Comparison of ENCODE assay signal across 30 cellular contexts in the genomic region with DNA sequence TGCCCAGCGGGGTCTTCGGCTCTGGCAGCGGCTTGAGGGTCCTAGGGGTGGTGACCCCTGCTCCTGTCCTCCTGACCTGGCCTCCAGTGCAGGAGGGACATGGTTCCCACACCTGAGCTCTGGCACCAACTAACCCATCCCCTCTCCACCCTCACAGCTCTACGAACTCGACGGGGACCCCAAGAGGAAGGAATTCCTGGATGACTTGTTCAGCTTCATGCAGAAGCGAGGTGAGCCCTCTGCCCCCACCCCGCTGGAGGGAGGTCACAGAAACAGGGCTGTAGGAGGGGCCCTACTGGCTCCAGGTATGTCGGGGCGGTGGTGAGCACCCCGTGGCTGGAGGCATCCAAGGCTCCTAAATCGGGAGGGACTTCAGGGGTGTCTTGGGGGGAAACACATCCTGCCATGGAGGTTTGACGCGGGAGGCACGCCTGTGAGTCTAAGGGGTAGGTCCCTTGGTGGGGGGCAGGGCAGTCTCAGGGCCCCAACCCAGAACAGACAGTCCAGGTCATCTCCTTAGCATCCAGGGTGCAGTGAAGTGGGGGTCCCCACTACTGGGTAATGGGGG. TPM values are rescaled to one million over a fixed set of nuclear protein-coding genes. Genes with fewer than 3 reads are reported as not detected.
DNase-seq lines count a peak whose midpoint lies in the region; ATAC-seq, FAIRE-seq and TF ChIP-seq lines count a peak whose summit lies in the region.
"Had no signal": no experiment of that assay in that cellular context is flagged by ENCODE, and none has a peak within 500 bp of the region (broad histone marks: within the 10 kb centered on the region; RNA-seq: fewer than 3 reads in every experiment).

No MANE protein-coding gene starts in this region.

- H3K9me3 ChIP-seq in HepG2 (ENCODE audit: low read length) (no peaks in the 10 kb centered on the region), right lobe of liver (no peaks in the 10 kb centered on the region), mesenchymal stem cell (ENCODE audit: control insufficient read depth, low read length) (no peaks in the 10 kb centered on the region)
- H3K9me3 ChIP-seq: stomach, thyroid gland had no signal

- peak; percentile 29; the same call in 1 of the 2 replicates for TF ChIP-seq RAD21 in HepG2 (CRISPR knock-in tag; IDR thresholded peaks at IDR 0.05)

- H2BK12ac ChIP-seq in mesenchymal stem cell (ENCODE audit: low read length in 2 of 2): peak overlapping the region; percentile 26 to 59

- TF ChIP-seq EP300 in HepG2 (IDR thresholded peaks at IDR 0.05; ENCODE audit: low read depth in 2 of 2, low read length in 2 of 2) (no peak), HepG2 (CRISPR knock-in tag; IDR thresholded peaks at IDR 0.05; ENCODE audit: borderline replicate concordance) (no peak)

- H2AK5ac ChIP-seq in mesenchymal stem cell (ENCODE audit: low read length, severe bottlenecking): no peak overlapping the region

- TF ChIP-seq POLR2A in HepG2 (IDR thresholded peaks at IDR 0.05; ENCODE audit: insufficient read depth in 1 of 2, low read depth in 2 of 2, low read length in 2 of 2): 0 out of 4 replicates have a peak, but pooled peaks of 1 of the 2 experiments have one; percentile 36
- no peak for TF ChIP-seq POLR2A in right lobe of liver (IDR thresholded peaks at IDR 0.05)

- intact Hi-C loops in HepG2 (cut with micrococcal nuclease; ENCODE audit: unreplicated experiment): loop anchor here (2.0 kb wide), 1 partner anchor 27 kb away; no protein-coding TSS in a partner anchor
- intact Hi-C loops in right lobe of liver (cut with DNase I): no loop called here

- H3K27me3 ChIP-seq in HepG2 (ENCODE audit: control insufficient read depth in 1 of 2, insufficient read depth in 2 of 2, low read length in 2 of 2) (no peaks in the 10 kb centered on the region), right lobe of liver (no peaks in the 10 kb centered on the region), brain microvascular endothelial cell (replicated peaks) (no peaks in the 10 kb centered on the region), mesenchymal stem cell (ENCODE audit: control insufficient read depth in 1 of 2, insufficient read depth in 1 of 2, low read length in 2 of 2) (no peaks in the 10 kb centered on the region)
- H3K27me3 ChIP-seq: stomach, thyroid gland had no signal

- peak overlapping the region; percentile 92 for H4K91ac ChIP-seq in mesenchymal stem cell (ENCODE audit: low read length)

- no TSS peak for BruUV-seq in HepG2 (replicated peaks; lab: Mats Ljungman, UMichigan)

- H2BK5ac ChIP-seq in mesenchymal stem cell (ENCODE audit: low read depth, low read length, poor library complexity, severe bottlenecking): no peak overlapping the region

- peak overlapping the region; percentile 55 for H3K9ac ChIP-seq in HepG2 (ENCODE audit: insufficient read depth, low read depth, low read length)
- H3K9ac ChIP-seq in mesenchymal stem cell (ENCODE audit: low read length): no peak overlapping the region

- H4K20me1 ChIP-seq in HepG2 (ENCODE audit: insufficient read depth, low read length): no peaks in the 10 kb centered on the region

- peak overlapping the region; percentile 68 for H3K4me2 ChIP-seq in HepG2 (ENCODE audit: low read depth, low read length)
- H3K4me2 ChIP-seq in mesenchymal stem cell (ENCODE audit: low read length, poor library complexity, severe bottlenecking): no peak overlapping the region

- no peak overlapping the region for H2AFZ ChIP-seq in HepG2 (ENCODE audit: low read length)
- H2AFZ ChIP-seq in mesenchymal stem cell (ENCODE audit: low read depth, low read length): no peak overlapping the region

- H3K4ac ChIP-seq in mesenchymal stem cell (ENCODE audit: low read depth in 1 of 2, low read length in 2 of 2): peak overlapping the region in 1 of 2 experiments; percentile 82

- peaks cover 77% of the 10 kb centered on the region for H3K4me1 ChIP-seq in HepG2 (ENCODE audit: insufficient read depth, low read length)
- H3K4me1 ChIP-seq in right lobe of liver: no peaks in the 10 kb centered on the region
- peaks cover 73% of the 10 kb centered on the region for H3K4me1 ChIP-seq in mesenchymal stem cell (ENCODE audit: control insufficient read depth, insufficient read depth, low read depth, low read length)
- H3K4me1 ChIP-seq: thyroid gland had no signal

- peaks cover 20% of the 10 kb centered on the region for H3K79me1 ChIP-seq in mesenchymal stem cell (replicated peaks; ENCODE audit: low read length, poor library complexity, severe bottlenecking)

- no peak overlapping the region for H3K23ac ChIP-seq in mesenchymal stem cell (ENCODE audit: low read length in 2 of 2)

- DNase-seq in HepG2 (ENCODE audit: low spot score): peak; percentile 77
- DNase-seq in right lobe of liver: no peak
- DNase-seq in brain microvascular endothelial cell: no peak
- no peak for DNase-seq in mesenchymal stem cell
- no peak for DNase-seq in ureter (ENCODE audit: low spot score)
- no peak for DNase-seq in LoVo (ENCODE audit: low spot score)
- DNase-seq in COR-L47 (lab: John Stamatoyannopoulos, UW): no peak
- DNase-seq: activated T-cell treated with anti-CD3 and anti-CD28 coated beads for 4 hours; DMS53; effector memory CD4-positive, alpha-beta T cell; erythroblast; GF-D8; HCEC 1CT; head of caudate nucleus; naive thymus-derived CD4-positive, alpha-beta T cell; NCI-H1105 treated with DMSO at 0.1 percent for 48 hours; NCI-H2029; NCI-H82; retina; stimulated activated CD4-positive, alpha-beta T cell treated with anti-CD3 and anti-CD28 coated beads, Interleukin-2, amount 100 ng/mL, for 24 hours; stomach; thyroid gland had no signal

- peak overlapping the region; percentile 27 for H4K8ac ChIP-seq in mesenchymal stem cell (ENCODE audit: low read length)

- peaks cover 58% of the 10 kb centered on the region for H3K79me2 ChIP-seq in HepG2 (ENCODE audit: insufficient read depth, low read length)

- peak; percentile 41 for ATAC-seq in HepG2
- no peak for ATAC-seq in right lobe of liver
- no peak for ATAC-seq in GM19397 (IDR thresholded peaks at IDR 0.05; ENCODE audit: unreplicated experiment)
- ATAC-seq: activated naive CD4-positive, alpha-beta T cell treated with anti-CD3 and anti-CD28 coated beads, Interleukin-2, amount 50 U/mL, for 72 hours; left lobe of liver; naive thymus-derived CD4-positive, alpha-beta T cell had no signal

- no peak overlapping the region for H2BK15ac ChIP-seq in mesenchymal stem cell (ENCODE audit: low read depth, poor library complexity, severe bottlenecking)

- CTCF ChIA-PET in HepG2 (lab: Yijun Ruan, JAX; ENCODE audit: low intra/inter-chr PET ratio, low total read pairs): no interaction called here

- peak overlapping the region; percentile 18 to 85 for H3K18ac ChIP-seq in mesenchymal stem cell (ENCODE audit: low read depth in 1 of 2, low read length in 2 of 2)

- in situ Hi-C loops in HepG2 (cut with HindIII; ENCODE audit: extremely low pct_ligation_motif_present, low pct_unique_long_range_greater_than_20kb) (loop anchor here (5.0 kb wide), 1 partner anchor 33 kb away; the partner anchor contains the start of gene ARID3A), brain microvascular endothelial cell (cut with HindIII; ENCODE audit: low pct_ligation_motif_present, low sequenced_read_pairs) (no loop called here)

- H3K14ac ChIP-seq in mesenchymal stem cell (ENCODE audit: low read length in 2 of 2): peak overlapping the region in 1 of 2 experiments; percentile 9

- no peak for FAIRE-seq in HepG2 (lab: Jason Lieb, UNC)
- FAIRE-seq: A204.1 had no signal

- peak overlapping the region; percentile 88 for H2BK120ac ChIP-seq in mesenchymal stem cell (ENCODE audit: low read depth, low read length)

- peaks cover 23 to 51% of the 10 kb centered on the region in 2 experiments; a peak in 4 of 5 replicates for H3K36me3 ChIP-seq in HepG2 (replicated peaks in 1 of 2; ENCODE audit: control insufficient read depth in 1 of 2, insufficient read depth in 2 of 2, low read length in 2 of 2)
- H3K36me3 ChIP-seq in right lobe of liver: no peaks in the 10 kb centered on the region
- peaks cover 19% of the 10 kb centered on the region for H3K36me3 ChIP-seq in brain microvascular endothelial cell (replicated peaks)
- H3K36me3 ChIP-seq in mesenchymal stem cell (ENCODE audit: control insufficient read depth in 1 of 2, insufficient read depth in 2 of 2, low read depth in 1 of 2, low read length in 2 of 2): peaks cover 41 to 66% of the 10 kb centered on the region in 2 experiments
- H3K36me3 ChIP-seq: thyroid gland had no signal

- H3K4me3 ChIP-seq in HepG2 (replicated peaks in 1 of 3; ENCODE audit: insufficient read depth in 1 of 3, low read depth in 2 of 3, low read length in 3 of 3) (peak overlapping the region in 1 of 3 experiments; percentile 52; a peak in 1 of 6 replicates), right lobe of liver (no peak overlapping the region), brain microvascular endothelial cell (ENCODE audit: low read depth, low read length) (no peak overlapping the region), mesenchymal stem cell (ENCODE audit: insufficient read depth in 1 of 2, low read depth in 1 of 2, low read length in 2 of 2) (no peak overlapping the region)
- H3K4me3 ChIP-seq: coronary artery, stomach, thyroid gland had no signal

- WGBS in HepG2 (ENCODE audit: low lambda C conversion rate): 56% methylated on average over 7 of the region's 15 CpGs
- 100% methylated on average over 1 of the region's 15 CpGs for WGBS in right lobe of liver (ENCODE audit: insufficient coverage, low coverage, low lambda C conversion rate, missing lambda C conversion rate)
- 86% methylated on average over 15 of the region's 15 CpGs for WGBS in mesenchymal stem cell

- H3K27ac ChIP-seq in HepG2 (ENCODE audit: extremely low read length, insufficient read depth, low read length) (peak overlapping the region; percentile 74), right lobe of liver (no peak overlapping the region), brain microvascular endothelial cell (no peak overlapping the region), mesenchymal stem cell (ENCODE audit: low read length, poor library complexity, severe bottlenecking) (no peak overlapping the region)
- H3K27ac ChIP-seq: coronary artery, stomach, thyroid gland had no signal

- peak; percentile 75 for TF ChIP-seq CTCF in HepG2 (CRISPR knock-in tag; IDR thresholded peaks at IDR 0.05)
- no peak for TF ChIP-seq CTCF in right lobe of liver (IDR thresholded peaks at IDR 0.05)
- peak; percentile 10 for TF ChIP-seq CTCF in brain microvascular endothelial cell (IDR thresholded peaks at IDR 0.05; ENCODE audit: low read depth, low read length, missing control alignments)

- POLR2A ChIA-PET in HepG2 (lab: Yijun Ruan, JAX): interaction anchor here (0.7 to 4.6 kb wide), 8 partner anchors 8 to 36 kb away, joined by 3 to 49 read pairs (median 4); partner anchors contain the start of gene WDR18

RNA-seq across cellular contexts. Expression of gene WDR18, which starts 24.1 kb away (rescaled TPM):
- total RNA-seq in HepG2 (2016; rRNA removed; fragmentation: Illumina TruSeq; extraction: Trizol) (47.6 and 49.7 TPM in 2 replicates), right lobe of liver (10 to 100 TPM; 19.0 to 56.2 (median 29.7) TPM), ureter (36.6 TPM)
- total RNA-seq in HepG2 (2016; cell fraction: cytosol; rRNA removed; fragmentation: Illumina TruSeq; extraction: Trizol; ENCODE audit: low read depth): 26.1 and 29.1 TPM in 2 replicates
- 48.0 and 48.9 TPM in 2 replicates for total RNA-seq in HepG2 (2016; cell fraction: insoluble cytoplasmic fraction; rRNA removed; fragmentation: Illumina TruSeq; extraction: Trizol)
- total RNA-seq in HepG2 (2016; cell fraction: membrane; rRNA removed; fragmentation: Illumina TruSeq; extraction: Trizol): 31.0 and 31.9 TPM in 2 replicates
- total RNA-seq in HepG2 (2016; cell fraction: nucleus; rRNA removed; fragmentation: Illumina TruSeq; extraction: Trizol): 29.6 and 30.6 TPM in 2 replicates
- 36.4 and 44.6 TPM in 2 replicates for polyA plus RNA-seq in HepG2 (2011; rRNA removed)
- 25.5 and 56.5 TPM in 2 replicates for polyA plus RNA-seq in HepG2 (2011; cell fraction: cytosol; rRNA removed)
- polyA plus RNA-seq in HepG2 (2011; cell fraction: nucleus; rRNA removed): 182 and 212 TPM in 2 replicates
- 32.8 and 36.1 TPM in 2 replicates for polyA plus RNA-seq in HepG2 (2012)
- polyA plus RNA-seq in HepG2 (2016; cell fraction: cytosol; fragmentation: Illumina TruSeq; extraction: Trizol; ENCODE audit: low read depth): 33.6 and 34.5 TPM in 2 replicates
- polyA plus RNA-seq in HepG2 (2016; cell fraction: insoluble cytoplasmic fraction; fragmentation: Illumina TruSeq; extraction: Trizol; ENCODE audit: low read depth): 54.6 and 65.2 TPM in 2 replicates
- polyA plus RNA-seq in HepG2 (2016; cell fraction: membrane; fragmentation: Illumina TruSeq; extraction: Trizol; ENCODE audit: low read depth): 27.0 and 27.2 TPM in 2 replicates
- polyA plus RNA-seq in HepG2 (2016; cell fraction: nucleus; fragmentation: Illumina TruSeq; extraction: Trizol; ENCODE audit: insufficient read depth, low read depth): 69.0 and 72.3 TPM in 2 replicates
- polyA minus RNA-seq in HepG2 (2011; rRNA and poly(A)+ RNA removed; ENCODE audit: low replicate concordance): 59.9 and 104 TPM in 2 replicates
- 40.3 and 49.5 TPM in 2 replicates for polyA minus RNA-seq in HepG2 (2011; cell fraction: cytosol; rRNA and poly(A)+ RNA removed)
- 29.6 and 30.8 TPM in 2 replicates for polyA minus RNA-seq in HepG2 (2011; cell fraction: nucleus; rRNA and poly(A)+ RNA removed)
- polyA plus RNA-seq in mesenchymal stem cell (2013, experiment 1 of 2): 25.0 TPM
- 25.1 TPM for polyA plus RNA-seq in mesenchymal stem cell (2013, experiment 2 of 2)

RNA-seq across cellular contexts. Expression of gene ARID3A, which starts 34.2 kb away (rescaled TPM):
- total RNA-seq in HepG2 (2016; rRNA removed; fragmentation: Illumina TruSeq; extraction: Trizol) (53.8 and 71.3 TPM in 2 replicates), right lobe of liver (1 to 10 TPM in 5 of 6 experiments, under 1 TPM in 1; 0.74 to 5.3 (median 1.9) TPM), ureter (8.4 TPM)
- total RNA-seq in HepG2 (2016; cell fraction: cytosol; rRNA removed; fragmentation: Illumina TruSeq; extraction: Trizol; ENCODE audit: low read depth): 26.5 and 31.5 TPM in 2 replicates
- total RNA-seq in HepG2 (2016; cell fraction: insoluble cytoplasmic fraction; rRNA removed; fragmentation: Illumina TruSeq; extraction: Trizol): 41.5 and 68.9 TPM in 2 replicates
- total RNA-seq in HepG2 (2016; cell fraction: membrane; rRNA removed; fragmentation: Illumina TruSeq; extraction: Trizol): 56.8 and 62.2 TPM in 2 replicates
- 35.6 and 47.1 TPM in 2 replicates for total RNA-seq in HepG2 (2016; cell fraction: nucleus; rRNA removed; fragmentation: Illumina TruSeq; extraction: Trizol)
- 77.9 and 102 TPM in 2 replicates for polyA plus RNA-seq in HepG2 (2011; rRNA removed)
- 44.7 and 68.0 TPM in 2 replicates for polyA plus RNA-seq in HepG2 (2011; cell fraction: cytosol; rRNA removed)
- polyA plus RNA-seq in HepG2 (2011; cell fraction: nucleus; rRNA removed): 150 and 160 TPM in 2 replicates
- polyA plus RNA-seq in HepG2 (2012): 78.6 and 99.3 TPM in 2 replicates
- polyA plus RNA-seq in HepG2 (2016; cell fraction: cytosol; fragmentation: Illumina TruSeq; extraction: Trizol; ENCODE audit: low read depth): 31.0 and 31.3 TPM in 2 replicates
- polyA plus RNA-seq in HepG2 (2016; cell fraction: insoluble cytoplasmic fraction; fragmentation: Illumina TruSeq; extraction: Trizol; ENCODE audit: low read depth): 58.1 and 70.4 TPM in 2 replicates
- 47.1 and 58.2 TPM in 2 replicates for polyA plus RNA-seq in HepG2 (2016; cell fraction: membrane; fragmentation: Illumina TruSeq; extraction: Trizol; ENCODE audit: low read depth)
- 76.0 and 89.6 TPM in 2 replicates for polyA plus RNA-seq in HepG2 (2016; cell fraction: nucleus; fragmentation: Illumina TruSeq; extraction: Trizol; ENCODE audit: insufficient read depth, low read depth)
- polyA minus RNA-seq in HepG2 (2011; rRNA and poly(A)+ RNA removed; ENCODE audit: low replicate concordance): 15.5 and 299 TPM in 2 replicates
- 163 and 199 TPM in 2 replicates for polyA minus RNA-seq in HepG2 (2011; cell fraction: cytosol; rRNA and poly(A)+ RNA removed)
- polyA minus RNA-seq in HepG2 (2011; cell fraction: nucleus; rRNA and poly(A)+ RNA removed): 48.5 and 77.1 TPM in 2 replicates
- polyA plus RNA-seq in mesenchymal stem cell (2013, experiment 1 of 2): 64.0 TPM
- 62.8 TPM for polyA plus RNA-seq in mesenchymal stem cell (2013, experiment 2 of 2)

RNA-seq across cellular contexts. Expression of gene GRIN3B, which starts 40.2 kb away (rescaled TPM):
- total RNA-seq in HepG2 (2016; rRNA removed; fragmentation: Illumina TruSeq; extraction: Trizol): 0.07 TPM in 1 of 2 replicates, not detected in the other
- total RNA-seq in HepG2 (2016; cell fraction: cytosol; rRNA removed; fragmentation: Illumina TruSeq; extraction: Trizol; ENCODE audit: low read depth): not detected in 2 replicates
- total RNA-seq in HepG2 (2016; cell fraction: insoluble cytoplasmic fraction; rRNA removed; fragmentation: Illumina TruSeq; extraction: Trizol): 0.17 TPM in 1 of 2 replicates, not detected in the other
- total RNA-seq in HepG2 (2016; cell fraction: membrane; rRNA removed; fragmentation: Illumina TruSeq; extraction: Trizol): not detected in 2 replicates
- total RNA-seq in HepG2 (2016; cell fraction: nucleus; rRNA removed; fragmentation: Illumina TruSeq; extraction: Trizol): 0.28 TPM in 1 of 2 replicates, not detected in the other
- polyA plus RNA-seq in HepG2 (2011; rRNA removed): 0.20 and 0.34 TPM in 2 replicates
- 0.15 and 0.47 TPM in 2 replicates for polyA plus RNA-seq in HepG2 (2011; cell fraction: cytosol; rRNA removed)
- 2.8 and 7.1 TPM in 2 replicates for polyA plus RNA-seq in HepG2 (2011; cell fraction: nucleus; rRNA removed)
- polyA plus RNA-seq in HepG2 (2012): 0.23 and 0.28 TPM in 2 replicates
- polyA plus RNA-seq in HepG2 (2016; cell fraction: cytosol; fragmentation: Illumina TruSeq; extraction: Trizol; ENCODE audit: low read depth): not detected in 2 replicates
- not detected in 2 replicates for polyA plus RNA-seq in HepG2 (2016; cell fraction: insoluble cytoplasmic fraction; fragmentation: Illumina TruSeq; extraction: Trizol; ENCODE audit: low read depth)
- polyA plus RNA-seq in HepG2 (2016; cell fraction: membrane; fragmentation: Illumina TruSeq; extraction: Trizol; ENCODE audit: low read depth): not detected in 2 replicates
- 0.27 and 0.38 TPM in 2 replicates for polyA plus RNA-seq in HepG2 (2016; cell fraction: nucleus; fragmentation: Illumina TruSeq; extraction: Trizol; ENCODE audit: insufficient read depth, low read depth)
- 0.42 TPM in 1 of 2 replicates, not detected in the other for polyA minus RNA-seq in HepG2 (2011; rRNA and poly(A)+ RNA removed; ENCODE audit: low replicate concordance)
- not detected in 2 replicates for polyA minus RNA-seq in HepG2 (2011; cell fraction: cytosol; rRNA and poly(A)+ RNA removed)
- polyA minus RNA-seq in HepG2 (2011; cell fraction: nucleus; rRNA and poly(A)+ RNA removed): 0.13 and 0.37 TPM in 2 replicates
- under 1 TPM in 1 of 6 experiments, not detected in 5; 0.06 TPM for total RNA-seq in right lobe of liver
- polyA plus RNA-seq in mesenchymal stem cell (2013, experiment 1 of 2): 0.66 TPM
- polyA plus RNA-seq in mesenchymal stem cell (2013, experiment 2 of 2): 0.56 TPM
- not detected for total RNA-seq in ureter
- total RNA-seq: CD4-positive, alpha-beta memory T cell; left lobe of liver; stomach had no signal
- polyA plus RNA-seq: CD4-positive, alpha-beta memory T cell; naive thymus-derived CD4-positive, alpha-beta T cell had no signal

RNA-seq across cellular contexts. Expression of gene KISS1R, which starts 42.9 kb away (rescaled TPM):
- total RNA-seq in HepG2 (2016; rRNA removed; fragmentation: Illumina TruSeq; extraction: Trizol): 3.9 and 10.2 TPM in 2 replicates
- total RNA-seq in HepG2 (2016; cell fraction: cytosol; rRNA removed; fragmentation: Illumina TruSeq; extraction: Trizol; ENCODE audit: low read depth): 4.7 and 5.1 TPM in 2 replicates
- total RNA-seq in HepG2 (2016; cell fraction: insoluble cytoplasmic fraction; rRNA removed; fragmentation: Illumina TruSeq; extraction: Trizol): 3.2 and 9.6 TPM in 2 replicates
- 7.1 and 8.6 TPM in 2 replicates for total RNA-seq in HepG2 (2016; cell fraction: membrane; rRNA removed; fragmentation: Illumina TruSeq; extraction: Trizol)
- total RNA-seq in HepG2 (2016; cell fraction: nucleus; rRNA removed; fragmentation: Illumina TruSeq; extraction: Trizol): 8.2 and 8.4 TPM in 2 replicates
- 1.1 and 1.5 TPM in 2 replicates for polyA plus RNA-seq in HepG2 (2011; rRNA removed)
- polyA plus RNA-seq in HepG2 (2011; cell fraction: cytosol; rRNA removed): 1.6 and 3.0 TPM in 2 replicates
- 10.4 and 11.9 TPM in 2 replicates for polyA plus RNA-seq in HepG2 (2011; cell fraction: nucleus; rRNA removed)
- polyA plus RNA-seq in HepG2 (2012): 2.8 and 4.0 TPM in 2 replicates
- 3.6 and 4.4 TPM in 2 replicates for polyA plus RNA-seq in HepG2 (2016; cell fraction: cytosol; fragmentation: Illumina TruSeq; extraction: Trizol; ENCODE audit: low read depth)
- polyA plus RNA-seq in HepG2 (2016; cell fraction: insoluble cytoplasmic fraction; fragmentation: Illumina TruSeq; extraction: Trizol; ENCODE audit: low read depth): 4.2 and 5.9 TPM in 2 replicates
- 4.5 and 6.0 TPM in 2 replicates for polyA plus RNA-seq in HepG2 (2016; cell fraction: membrane; fragmentation: Illumina TruSeq; extraction: Trizol; ENCODE audit: low read depth)
- 15.3 and 19.1 TPM in 2 replicates for polyA plus RNA-seq in HepG2 (2016; cell fraction: nucleus; fragmentation: Illumina TruSeq; extraction: Trizol; ENCODE audit: insufficient read depth, low read depth)
- polyA minus RNA-seq in HepG2 (2011; rRNA and poly(A)+ RNA removed; ENCODE audit: low replicate concordance): 5.9 TPM in 1 of 2 replicates, not detected in the other
- 2.4 and 3.7 TPM in 2 replicates for polyA minus RNA-seq in HepG2 (2011; cell fraction: cytosol; rRNA and poly(A)+ RNA removed)
- 0.50 and 0.77 TPM in 2 replicates for polyA minus RNA-seq in HepG2 (2011; cell fraction: nucleus; rRNA and poly(A)+ RNA removed)
- under 1 TPM in 1 of 6 experiments, not detected in 5; 0.47 TPM for total RNA-seq in right lobe of liver
- not detected for polyA plus RNA-seq in mesenchymal stem cell (2013, experiment 1 of 2)
- not detected for polyA plus RNA-seq in mesenchymal stem cell (2013, experiment 2 of 2)
- not detected for total RNA-seq in ureter
- total RNA-seq: left lobe of liver, mesenteric fat pad, SK-MEL-5, stomach, thyroid gland had no signal
- polyA plus RNA-seq: stomach had no signal

RNA-seq across cellular contexts. Expression of gene R3HDM4, which starts 47.0 kb away (rescaled TPM):
- total RNA-seq in HepG2 (2016; rRNA removed; fragmentation: Illumina TruSeq; extraction: Trizol): 21.8 and 26.2 TPM in 2 replicates
- 17.5 and 31.0 TPM in 2 replicates for total RNA-seq in HepG2 (2016; cell fraction: cytosol; rRNA removed; fragmentation: Illumina TruSeq; extraction: Trizol; ENCODE audit: low read depth)
- 22.0 and 24.7 TPM in 2 replicates for total RNA-seq in HepG2 (2016; cell fraction: insoluble cytoplasmic fraction; rRNA removed; fragmentation: Illumina TruSeq; extraction: Trizol)
- total RNA-seq in HepG2 (2016; cell fraction: membrane; rRNA removed; fragmentation: Illumina TruSeq; extraction: Trizol): 29.7 and 34.2 TPM in 2 replicates
- 16.4 and 18.7 TPM in 2 replicates for total RNA-seq in HepG2 (2016; cell fraction: nucleus; rRNA removed; fragmentation: Illumina TruSeq; extraction: Trizol)
- 26.9 and 40.4 TPM in 2 replicates for polyA plus RNA-seq in HepG2 (2011; rRNA removed)
- 30.7 and 39.0 TPM in 2 replicates for polyA plus RNA-seq in HepG2 (2011; cell fraction: cytosol; rRNA removed)
- polyA plus RNA-seq in HepG2 (2011; cell fraction: nucleus; rRNA removed): 57.8 and 68.0 TPM in 2 replicates
- 22.6 and 31.3 TPM in 2 replicates for polyA plus RNA-seq in HepG2 (2012)
- 24.5 and 25.3 TPM in 2 replicates for polyA plus RNA-seq in HepG2 (2016; cell fraction: cytosol; fragmentation: Illumina TruSeq; extraction: Trizol; ENCODE audit: low read depth)
- polyA plus RNA-seq in HepG2 (2016; cell fraction: insoluble cytoplasmic fraction; fragmentation: Illumina TruSeq; extraction: Trizol; ENCODE audit: low read depth): 39.3 and 43.4 TPM in 2 replicates
- polyA plus RNA-seq in HepG2 (2016; cell fraction: membrane; fragmentation: Illumina TruSeq; extraction: Trizol; ENCODE audit: low read depth): 44.4 and 45.0 TPM in 2 replicates
- polyA plus RNA-seq in HepG2 (2016; cell fraction: nucleus; fragmentation: Illumina TruSeq; extraction: Trizol; ENCODE audit: insufficient read depth, low read depth): 58.7 and 76.5 TPM in 2 replicates
- 15.6 and 40.4 TPM in 2 replicates for polyA minus RNA-seq in HepG2 (2011; rRNA and poly(A)+ RNA removed; ENCODE audit: low replicate concordance)
- 11.7 and 15.6 TPM in 2 replicates for polyA minus RNA-seq in HepG2 (2011; cell fraction: cytosol; rRNA and poly(A)+ RNA removed)
- polyA minus RNA-seq in HepG2 (2011; cell fraction: nucleus; rRNA and poly(A)+ RNA removed): 8.1 and 9.8 TPM in 2 replicates
- total RNA-seq in right lobe of liver: 10 to 100 TPM; 14.5 to 28.2 (median 20.5) TPM
- polyA plus RNA-seq in mesenchymal stem cell (2013, experiment 1 of 2): 68.0 TPM
- polyA plus RNA-seq in mesenchymal stem cell (2013, experiment 2 of 2): 67.1 TPM
- total RNA-seq in ureter: 69.5 TPM

Comparison
In these comparisons a context has a peak if more than half of its experiments do, and no peak if none do; other contexts are left out.
1. CTCF ChIP-seq: peak in HepG2 (single experiment) and brain microvascular endothelial cell (single experiment); none in right lobe of liver (0 of 4).